21 cellular contexts compared by ENCODE assay signal in genomic region chr15:67730135-67730534, GRCh38.
A peak's percentile ranks its signal among the peaks of the same experiment; 100 is the strongest.
DNase-seq lines count a peak whose midpoint lies in the region; FAIRE-seq and TF ChIP-seq lines count a peak whose summit lies in the region.
"Had no signal": no experiment of that assay in that cellular context is flagged by ENCODE, and none has a peak within 500 bp of the region (broad histone marks: within the 10 kb centered on the region; RNA-seq: fewer than 3 reads in every experiment).

No MANE protein-coding gene starts in this region.

- H3K4me1 Mint-ChIP-seq in activated CD4-positive, alpha-beta T cell treated with anti-CD3 and anti-CD28 coated beads, Interleukin-2, amount 10 ng/mL, durations not matched to agents 7 days and 5 days, result peaks cover 6% of the 10 kb centered on the region

- no peak overlapping the region for H3K27ac Mint-ChIP-seq in activated CD4-positive, alpha-beta T cell treated with anti-CD3 and anti-CD28 coated beads, Interleukin-2, amount 10 ng/mL, durations not matched to agents 7 days and 5 days
- H3K27ac Mint-ChIP-seq: B cell; CD4-positive, alpha-beta T cell; CD8-positive, alpha-beta T cell had no signal

- no peaks in the 10 kb centered on the region for H3K27me3 Mint-ChIP-seq in activated CD4-positive, alpha-beta T cell treated with anti-CD3 and anti-CD28 coated beads, Interleukin-2, amount 10 ng/mL, durations not matched to agents 7 days and 5 days
- H3K27me3 Mint-ChIP-seq: B cell; CD4-positive, alpha-beta T cell had no signal

- H2AFZ ChIP-seq in keratinocyte (ENCODE audit: control insufficient read depth, low read length), result no peak overlapping the region

- POLR2A ChIA-PET in HEK293 (lab: Yijun Ruan, JAX), result no interaction called here
- POLR2A ChIA-PET in activated CD4-positive, alpha-beta T cell treated with anti-CD3 and anti-CD28 coated beads, Interleukin-2, amount 10 ng/mL, durations not matched to agents 7 days and 5 days (lab: Charles Lee), result no interaction called here

- H3K27ac ChIP-seq in HEK293 (ENCODE audit: extremely low read depth, low read depth, low read length) (no peak overlapping the region), keratinocyte (ENCODE audit: control insufficient read depth, insufficient read depth, low read length) (no peak overlapping the region)
- H3K27ac ChIP-seq: 22Rv1; A549; BLaER1 treated with 17β-estradiol and CSF1 and Interleukin-3, amounts not matched to agents 10 nM and 100 nM; C4-2B had no signal

- TF ChIP-seq CTCF in HEK293 (tag by site-specific recombination; IDR thresholded peaks at IDR 0.05) (no peak), keratinocyte (optimal IDR thresholded peaks at IDR 0.05 in 1 of 3, IDR thresholded peaks at IDR 0.05 in 1 of 3, conservative IDR thresholded peaks at IDR 0.05 in 1 of 3; ENCODE audit: extremely low read depth in 1 of 3, insufficient read depth in 2 of 3, low read length in 3 of 3) (no peak)

- dilution Hi-C loops in keratinocyte (cut with MboI; ENCODE audit: extremely low pct_ligation_motif_present, low sequenced_read_pairs), result no loop called here

- no peaks in the 10 kb centered on the region for H3K9me1 ChIP-seq in keratinocyte (ENCODE audit: control insufficient read depth, extremely low read depth, insufficient read depth, low read length)

- no peaks in the 10 kb centered on the region for H4K20me1 ChIP-seq in keratinocyte (ENCODE audit: control insufficient read depth, extremely low read depth, insufficient read depth, low read length)
- H4K20me1 ChIP-seq: BLaER1 treated with 17β-estradiol and CSF1 and Interleukin-3, amounts not matched to agents 10 nM and 100 nM had no signal

- H3K27me3 ChIP-seq in keratinocyte (ENCODE audit: control insufficient read depth, extremely low read depth, insufficient read depth, low read length), result no peaks in the 10 kb centered on the region
- H3K27me3 ChIP-seq: BLaER1 treated with 17β-estradiol and CSF1 and Interleukin-3, amounts not matched to agents 10 nM and 100 nM had no signal

- no peak overlapping the region for H3K4me2 ChIP-seq in keratinocyte (ENCODE audit: control insufficient read depth, extremely low read depth, insufficient read depth, low read depth, low read length)
- H3K4me2 ChIP-seq: A549; BLaER1 treated with 17β-estradiol and CSF1 and Interleukin-3, amounts not matched to agents 10 nM and 100 nM had no signal

- H3K9me3 Mint-ChIP-seq in activated CD4-positive, alpha-beta T cell treated with anti-CD3 and anti-CD28 coated beads, Interleukin-2, amount 10 ng/mL, durations not matched to agents 7 days and 5 days, result no peaks in the 10 kb centered on the region
- H3K9me3 Mint-ChIP-seq: CD4-positive, alpha-beta T cell; CD8-positive, alpha-beta T cell had no signal

- no peaks in the 10 kb centered on the region for H3K9me3 ChIP-seq in HEK293 (ENCODE audit: control insufficient read depth, insufficient read depth, low read depth, low read length)
- no peaks in the 10 kb centered on the region for H3K9me3 ChIP-seq in keratinocyte (ENCODE audit: control insufficient read depth, low read depth, low read length)
- H3K9me3 ChIP-seq: A549; BLaER1 treated with 17β-estradiol and CSF1 and Interleukin-3, amounts not matched to agents 10 nM and 100 nM; Caco-2 had no signal

- H3K4me3 Mint-ChIP-seq in activated CD4-positive, alpha-beta T cell treated with anti-CD3 and anti-CD28 coated beads, Interleukin-2, amount 10 ng/mL, durations not matched to agents 7 days and 5 days, result no peak overlapping the region
- H3K4me3 Mint-ChIP-seq: B cell; CD4-positive, alpha-beta T cell; CD8-positive, alpha-beta T cell had no signal

- peak; percentile 59 for FAIRE-seq in keratinocyte (lab: Jason Lieb, UNC)
- FAIRE-seq in urothelium cell line (lab: Jason Lieb, UNC), result peak; percentile 76
- FAIRE-seq: A549, D721Med, G401.6, GM12891, GM19239 had no signal

- H3K4me1 ChIP-seq in HEK293 (ENCODE audit: control insufficient read depth, insufficient read depth, low read length), result peaks cover 16% of the 10 kb centered on the region; the same call in 1 of the 2 replicates
- peaks cover 10% of the 10 kb centered on the region for H3K4me1 ChIP-seq in keratinocyte (ENCODE audit: control insufficient read depth, extremely low read depth, insufficient read depth, low read length)
- H3K4me1 ChIP-seq: A549; BLaER1 treated with 17β-estradiol and CSF1 and Interleukin-3, amounts not matched to agents 10 nM and 100 nM; Caco-2 had no signal

- no peak overlapping the region for H3K9ac ChIP-seq in keratinocyte (ENCODE audit: control insufficient read depth, extremely low read depth, insufficient read depth, low read length)
- H3K9ac ChIP-seq: BLaER1 treated with 17β-estradiol and CSF1 and Interleukin-3, amounts not matched to agents 10 nM and 100 nM had no signal

- H3K36me3 Mint-ChIP-seq in activated CD4-positive, alpha-beta T cell treated with anti-CD3 and anti-CD28 coated beads, Interleukin-2, amount 10 ng/mL, durations not matched to agents 7 days and 5 days (ENCODE audit: low read depth), result no peaks in the 10 kb centered on the region
- H3K36me3 Mint-ChIP-seq: CD8-positive, alpha-beta T cell had no signal

- H3K4me3 ChIP-seq in HEK293 (ENCODE audit: low read depth, low read length) (no peak overlapping the region), keratinocyte (ENCODE audit: control insufficient read depth in 2 of 3, extremely low read depth in 1 of 3, insufficient read depth in 2 of 3, low read depth in 1 of 3, low read length in 3 of 3) (no peak overlapping the region)
- H3K4me3 ChIP-seq: A549; BLaER1 treated with 17β-estradiol and CSF1 and Interleukin-3, amounts not matched to agents 10 nM and 100 nM had no signal

- CTCF ChIA-PET in HEK293 (lab: Yijun Ruan, JAX), result no interaction called here
- CTCF ChIA-PET in activated CD4-positive, alpha-beta T cell treated with anti-CD3 and anti-CD28 coated beads, Interleukin-2, amount 10 ng/mL, durations not matched to agents 7 days and 5 days (lab: Charles Lee), result no interaction called here

- H3K79me2 ChIP-seq in keratinocyte (ENCODE audit: control insufficient read depth, insufficient read depth, low read length), result no peaks in the 10 kb centered on the region

- DNase-seq in keratinocyte (ENCODE audit: low read depth, low spot score), result no peak
- no peak for DNase-seq in urothelium cell line (ENCODE audit: low spot score)
- DNase-seq in activated CD4-positive, alpha-beta T cell treated with anti-CD3 and anti-CD28 coated beads, Interleukin-2, amount 10 ng/mL, durations not matched to agents 7 days and 5 days, result no peak
- no peak for DNase-seq in NCI-H524 treated with DMSO at 0.1 percent for 48 hours (lab: John Stamatoyannopoulos, UW)
- DNase-seq: AML-193; Caco-2; Calu3; CD4-positive, alpha-beta T cell; CD8-positive, alpha-beta T cell; DMS79 treated with DMSO at 0.1 percent for 48 hours; GF-D8 had no signal

- H3K36me3 ChIP-seq in HEK293 (ENCODE audit: control insufficient read depth in 2 of 2, insufficient read depth in 1 of 2, low read length in 2 of 2) (no peaks in the 10 kb centered on the region), keratinocyte (ENCODE audit: control insufficient read depth in 2 of 2, extremely low read depth in 1 of 2, insufficient read depth in 2 of 2, low read length in 2 of 2) (no peaks in the 10 kb centered on the region)

TF ChIP-seq in HEK293, 187 proteins besides CTCF, POLR2A, EP300 and RAD21:
- TF ChIP-seq ZBTB17 (tag by site-specific recombination; IDR thresholded peaks at IDR 0.05), result 0 out of 2 replicates have a peak, but pooled peaks have one; percentile 24
- no peak for TF ChIP-seq ZNF426 (tag by site-specific recombination; IDR thresholded peaks at IDR 0.05)
- TF ChIP-seq KLF10 (tag by site-specific recombination; IDR thresholded peaks at IDR 0.05), result peak; percentile 21; the same call in 1 of the 2 replicates
- peak; percentile 75; the same call in 1 of the 2 replicates for TF ChIP-seq EGR2 (tag by site-specific recombination; IDR thresholded peaks at IDR 0.05; ENCODE audit: low read depth)
- TF ChIP-seq GFI1B (tag by site-specific recombination; IDR thresholded peaks at IDR 0.05), result peak; percentile 56; the same call in 1 of the 2 replicates
- no peak for TF ChIP-seq ZNF610 (tag by site-specific recombination; IDR thresholded peaks at IDR 0.05; ENCODE audit: borderline replicate concordance)
- 0 out of 2 replicates have a peak, but pooled peaks have one; percentile 23 for TF ChIP-seq OSR2 (tag by site-specific recombination; IDR thresholded peaks at IDR 0.05)
- TF ChIP-seq ZFHX2 (tag by site-specific recombination; conservative IDR thresholded peaks at IDR 0.05), result peak; percentile 83
- TF ChIP-seq ZFP3 (tag by site-specific recombination; IDR thresholded peaks at IDR 0.05; ENCODE audit: low read depth), result 0 out of 2 replicates have a peak, but pooled peaks have one; percentile 12
- TF ChIP-seq SP7 (tag by site-specific recombination; IDR thresholded peaks at IDR 0.05), result no peak
- peak; percentile 82 for TF ChIP-seq WT1 (tag by site-specific recombination; IDR thresholded peaks at IDR 0.05)
- TF ChIP-seq HOXA7 (CRISPR knock-in tag; IDR thresholded peaks at IDR 0.05; ENCODE audit: borderline replicate concordance), result no peak
- no peak for TF ChIP-seq ZNF548 (tag by site-specific recombination; IDR thresholded peaks at IDR 0.05)
- TF ChIP-seq, protein P1, sequence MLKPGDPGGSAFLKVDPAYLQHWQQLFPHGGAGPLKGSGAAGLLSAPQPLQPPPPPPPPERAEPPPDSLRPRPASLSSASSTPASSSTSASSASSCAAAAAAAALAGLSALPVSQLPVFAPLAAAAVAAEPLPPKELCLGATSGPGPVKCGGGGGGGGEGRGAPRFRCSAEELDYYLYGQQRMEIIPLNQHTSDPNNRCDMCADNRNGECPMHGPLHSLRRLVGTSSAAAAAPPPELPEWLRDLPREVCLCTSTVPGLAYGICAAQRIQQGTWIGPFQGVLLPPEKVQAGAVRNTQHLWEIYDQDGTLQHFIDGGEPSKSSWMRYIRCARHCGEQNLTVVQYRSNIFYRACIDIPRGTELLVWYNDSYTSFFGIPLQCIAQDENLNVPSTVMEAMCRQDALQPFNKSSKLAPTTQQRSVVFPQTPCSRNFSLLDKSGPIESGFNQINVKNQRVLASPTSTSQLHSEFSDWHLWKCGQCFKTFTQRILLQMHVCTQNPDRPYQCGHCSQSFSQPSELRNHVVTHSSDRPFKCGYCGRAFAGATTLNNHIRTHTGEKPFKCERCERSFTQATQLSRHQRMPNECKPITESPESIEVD (tag by site-specific recombination; IDR thresholded peaks at IDR 0.05), result peak; percentile 74
